20 cellular contexts compared by ENCODE assay signal in the genomic region with DNA sequence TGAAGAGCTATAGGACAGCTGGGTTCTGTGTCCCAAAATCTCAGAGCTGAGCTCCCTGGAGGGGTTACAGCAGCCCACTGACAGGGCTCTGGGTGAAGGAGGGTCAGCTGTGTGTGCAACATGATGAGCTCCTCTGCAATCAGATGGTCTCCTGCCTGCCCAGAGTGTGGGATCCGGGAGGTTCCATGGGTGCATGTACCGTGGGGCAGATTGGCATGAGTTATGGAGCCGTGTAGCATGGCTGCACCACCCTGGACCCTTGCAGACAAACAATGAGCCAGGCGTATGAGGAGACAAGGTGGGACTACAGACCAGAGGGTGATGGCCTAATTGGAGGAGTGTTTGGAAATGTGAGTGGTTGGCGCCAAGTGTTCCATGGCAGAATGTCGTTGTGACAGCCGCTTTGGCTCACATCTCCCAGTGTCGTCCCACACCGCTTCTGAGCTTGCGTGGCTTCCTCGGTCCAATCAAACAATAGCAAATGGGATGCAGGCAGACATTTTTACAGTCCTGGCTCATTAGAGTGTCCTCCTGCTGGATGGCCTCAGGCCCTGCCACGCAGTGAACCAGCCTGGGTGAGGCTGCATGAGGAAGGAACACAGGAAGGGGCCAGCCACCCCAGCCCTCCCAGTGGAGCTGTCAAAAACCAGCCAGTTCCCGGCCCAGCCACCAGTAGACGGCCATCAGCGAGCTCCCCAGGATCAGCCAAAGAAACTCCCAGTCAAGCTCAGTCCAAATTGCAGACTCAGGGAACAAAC.
A peak's percentile ranks its signal among the peaks of the same experiment; 100 is the strongest.
DNase-seq lines count a peak whose midpoint lies in the region; ATAC-seq and TF ChIP-seq lines count a peak whose summit lies in the region.
"Had no signal": no experiment of that assay in that cellular context is flagged by ENCODE, and none has a peak within 500 bp of the region (broad histone marks: within the 10 kb centered on the region; RNA-seq: fewer than 3 reads in every experiment).

No MANE protein-coding gene starts in this region.

- TF ChIP-seq CTCF in heart left ventricle (IDR thresholded peaks at IDR 0.05) = no peak
- no peak for TF ChIP-seq CTCF in dorsolateral prefrontal cortex (IDR thresholded peaks at IDR 0.05 in 54 of 56, conservative IDR thresholded peaks at IDR 0.05 in 2 of 56; ENCODE audit: low read depth in 1 of 56, partially characterized antibody in 56 of 56)
- TF ChIP-seq CTCF in GM10248 (IDR thresholded peaks at IDR 0.05; ENCODE audit: control extremely low read depth, extremely low read depth, low read depth, missing control alignments) = no peak

- H3K27ac ChIP-seq in heart left ventricle = no peak overlapping the region
- no peak overlapping the region for H3K27ac ChIP-seq in dorsolateral prefrontal cortex
- H3K27ac ChIP-seq: GM23248 had no signal

- POLR2A ChIA-PET in GM10248 (lab: Yijun Ruan, JAX) = no interaction called here

- H3K9me3 ChIP-seq in heart left ventricle = peaks cover 0 to 16% (median 5%) of the 10 kb centered on the region in 12 donors
- H3K9me3 ChIP-seq: MG63 had no signal

- ATAC-seq in heart left ventricle (no peak), left cardiac atrium (no peak), GM21360 (IDR thresholded peaks at IDR 0.05; ENCODE audit: unreplicated experiment) (no peak)
- ATAC-seq: GM12878; right cardiac atrium; stimulated activated effector memory CD8-positive, alpha-beta T cell treated with anti-CD3 and anti-CD28 coated beads, Interleukin-12 subunit alpha, Interleukin-12 subunit beta, amount 100 ng/mL, for 72 hours had no signal

- intact Hi-C loops in heart left ventricle (cut with DNase I) = no loop called here
- intact Hi-C loops in left cardiac atrium (cut with DNase I) = no loop called here
- intact Hi-C loops in dorsolateral prefrontal cortex (cut with DNase I) = no loop called here

- H3K4me3 ChIP-seq in heart left ventricle (no peak overlapping the region), dorsolateral prefrontal cortex (no peak overlapping the region)
- H3K4me3 ChIP-seq: GM12878, GM23248, MG63 had no signal

- no peaks in the 10 kb centered on the region for H3K4me1 ChIP-seq in heart left ventricle

- DNase-seq in heart left ventricle (peak in 3 of 5 donors; percentile 2 to 25 (median 4)), left cardiac atrium (no peak), dorsolateral prefrontal cortex (peak in 6 of 10 donors; percentile 2 to 34 (median 11)), mucosa of gallbladder (ENCODE audit: low spot score) (peak; percentile 7), ureter (ENCODE audit: low spot score) (peak; percentile 34), COLO829 (ENCODE audit: low spot score) (no peak), GM10248 (ENCODE audit: extremely low spot score) (no peak)
- DNase-seq: activated CD4-positive, alpha-beta T cell treated with anti-CD3 and anti-CD28 coated beads, Interleukin-2, amount 10 ng/mL, durations not matched to agents 24 days and 14 days; activated naive CD4-positive, alpha-beta T cell treated with anti-CD3 and anti-CD28 coated beads for 36 hours; activated T-cell treated with anti-CD3 and anti-CD28 coated beads, Interleukin-2, amount 50 U/mL, for 1 hour; effector memory CD4-positive, alpha-beta T cell; GM23248; MG63; NCI-H1417 treated with DMSO at 0.1 percent for 48 hours; NCI-H2171; NCI-H524 treated with DMSO at 0.1 percent for 48 hours had no signal

- CTCF ChIA-PET in GM10248 (lab: Yijun Ruan, JAX) = no interaction called here

- H3K36me3 ChIP-seq in heart left ventricle = no peaks in the 10 kb centered on the region
- H3K36me3 ChIP-seq: MG63 had no signal

- H3K27me3 ChIP-seq in heart left ventricle (peaks cover 0 to 7% (median 0%) of the 10 kb centered on the region in 9 donors), dorsolateral prefrontal cortex (no peaks in the 10 kb centered on the region)
- H3K27me3 ChIP-seq: MG63 had no signal

- TF ChIP-seq POLR2A in heart left ventricle (IDR thresholded peaks at IDR 0.05) = no peak

- 81 to 85% (median 84%) methylated on average over 13 to 15 of the region's 15 CpGs for WGBS in heart left ventricle, 4 donors

Comparison
In these comparisons a context has a peak if more than half of its experiments do, and no peak if none do; other contexts are left out.
1. DNase-seq: peak in heart left ventricle (3 of 5), dorsolateral prefrontal cortex (6 of 10), mucosa of gallbladder (single experiment) and ureter (single experiment); none in left cardiac atrium (single experiment), COLO829 (single experiment) and GM10248 (single experiment).